ENCODE assay signal across 7 cellular contexts in genomic region chr2:37758035-37758647, GRCh38.
DNase-seq lines count a peak whose midpoint lies in the region; ATAC-seq and TF ChIP-seq lines count a peak whose summit lies in the region.
"Not testable (repeated sequence)": the region's sequence is repeated elsewhere in the genome, so short reads cannot be mapped to it uniquely, and the experiment has no call there.

No MANE protein-coding gene starts in this region.

- not testable (repeated sequence) for TF ChIP-seq POLR2A in esophagus muscularis mucosa (IDR thresholded peaks at IDR 0.05; ENCODE audit: low read depth)

- not testable (repeated sequence) for H4K20me1 ChIP-seq in neural progenitor cell (ENCODE audit: low read depth)

- not testable (repeated sequence) for H3K27me3 Mint-ChIP-seq in neural progenitor cell (ENCODE audit: insufficient read depth, low read depth)

- H3K27ac Mint-ChIP-seq in neural progenitor cell: not testable (repeated sequence)

- H3K79me2 ChIP-seq in neural progenitor cell (ENCODE audit: low read depth): not testable (repeated sequence)

- DNase-seq in HL-60 (ENCODE audit: low read depth in 1 of 2, low spot score in 1 of 2): peak in 1 of 2 experiments; percentile 32
- peak; percentile 32 for DNase-seq in SIG-M5 treated with dmso at 0.1 percent for 504 hours (lab: John Stamatoyannopoulos, UW; ENCODE audit: unreplicated experiment)
- peak; percentile 94 for DNase-seq in amniotic epithelial cell (ENCODE audit: low read depth)
- peak; percentile 47 for DNase-seq in esophagus muscularis mucosa (ENCODE audit: extremely low spot score)
- not testable (repeated sequence) for DNase-seq in lower lobe of right lung, upper lobe of right lung
- peak; percentile 48 for DNase-seq in neural progenitor cell (ENCODE audit: low spot score)

- H3K4me1 Mint-ChIP-seq in neural progenitor cell: not testable (repeated sequence)

- H3K9me3 ChIP-seq in esophagus muscularis mucosa; lower lobe of right lung; neural progenitor cell (ENCODE audit: low read depth); upper lobe of right lung: not testable (repeated sequence)

- not testable (repeated sequence) for H3K9me3 Mint-ChIP-seq in neural progenitor cell

- TF ChIP-seq EP300 in esophagus muscularis mucosa (IDR thresholded peaks at IDR 0.05): not testable (repeated sequence)

- H3F3A ChIP-seq in neural progenitor cell (ENCODE audit: low read depth): not testable (repeated sequence)

- not testable (repeated sequence) for H3K36me3 ChIP-seq in esophagus muscularis mucosa, lower lobe of right lung, neural progenitor cell, upper lobe of right lung

- not testable (repeated sequence) for H3K27me3 ChIP-seq in HL-60 (ENCODE audit: insufficient read depth, poor library complexity, severe bottlenecking); esophagus muscularis mucosa; lower lobe of right lung (ENCODE audit: low read depth); neural progenitor cell; upper lobe of right lung

- intact Hi-C loops in esophagus muscularis mucosa (cut with DNase I); lower lobe of right lung (cut with DNase I); upper lobe of right lung (cut with DNase I): not testable (repeated sequence)

- not testable (repeated sequence) for H3K4me3 Mint-ChIP-seq in neural progenitor cell

- H3K27ac ChIP-seq in HL-60 (replicated peaks): peak overlapping the region; percentile 38; the same call in 1 of the 2 replicates
- not testable (repeated sequence) for H3K27ac ChIP-seq in esophagus muscularis mucosa (replicated peaks in 1 of 4); lower lobe of right lung; neural progenitor cell; upper lobe of right lung

- not testable (repeated sequence) for H3K4me1 ChIP-seq in esophagus muscularis mucosa, lower lobe of right lung, neural progenitor cell, upper lobe of right lung

- not testable (repeated sequence) for H3K9ac ChIP-seq in neural progenitor cell

- WGBS in esophagus muscularis mucosa: 89% methylated on average over 1 of the region's 1 CpG

- ATAC-seq in lower lobe of right lung: peak; percentile 54 to 58
- peak; percentile 82 for ATAC-seq in upper lobe of right lung

- H3K36me3 Mint-ChIP-seq in neural progenitor cell: not testable (repeated sequence)

- H2AFZ ChIP-seq in neural progenitor cell (replicated peaks): not testable (repeated sequence)

- not testable (repeated sequence) for H3K4me3 ChIP-seq in HL-60 (replicated peaks; ENCODE audit: insufficient read depth, low read length); esophagus muscularis mucosa; lower lobe of right lung; neural progenitor cell; upper lobe of right lung

- not testable (repeated sequence) for TF ChIP-seq CTCF in HL-60 (IDR thresholded peaks at IDR 0.05; ENCODE audit: insufficient read depth, low read length); esophagus muscularis mucosa (IDR thresholded peaks at IDR 0.05); lower lobe of right lung (IDR thresholded peaks at IDR 0.05); neural progenitor cell (IDR thresholded peaks at IDR 0.05); upper lobe of right lung (IDR thresholded peaks at IDR 0.05)

- not testable (repeated sequence) for H3K4me2 ChIP-seq in neural progenitor cell
